In the genomic region with DNA sequence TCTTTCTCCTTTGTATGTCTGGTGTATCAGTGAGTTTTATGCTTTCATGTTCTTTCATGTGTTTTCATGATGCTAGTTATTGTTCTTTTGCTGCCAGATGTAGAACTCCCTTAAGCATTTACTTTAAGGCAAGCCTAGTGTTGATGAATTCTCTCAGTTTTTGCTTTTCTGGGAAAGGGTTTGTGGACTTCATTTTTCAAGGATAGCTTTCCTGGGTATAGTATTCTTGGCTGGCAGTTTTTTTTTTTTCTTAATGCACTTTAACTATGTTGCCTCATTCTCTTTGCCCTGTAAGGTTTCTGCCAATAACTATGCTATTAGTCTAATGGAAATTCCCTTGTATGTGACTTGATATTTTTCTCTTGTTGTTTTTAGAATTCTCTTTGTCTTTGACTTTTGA, we compare ENCODE assay signal across 23 cellular contexts.
"Had no signal": no experiment of that assay in that cellular context is flagged by ENCODE, and none has a peak within 500 bp of the region (broad histone marks: within the 10 kb centered on the region; RNA-seq: fewer than 3 reads in every experiment).

No MANE protein-coding gene starts in this region.

- DNase-seq: colonic mucosa; cortex of kidney; dermis blood vessel endothelial cell; dorsolateral prefrontal cortex; effector CD4-positive, alpha-beta T cell; effector CD8-positive, alpha-beta T cell; effector memory CD4-positive, alpha-beta T cell; effector memory CD8-positive, alpha-beta T cell; endodermal cell; erythroblast; esophagus squamous epithelium; foreskin fibroblast; foreskin keratinocyte; foreskin melanocyte; gastrocnemius medialis; glutamatergic neuron; head of caudate nucleus; heart left ventricle; heart right ventricle had no signal

- H3K4me3 ChIP-seq: colonic mucosa, coronary artery, dorsolateral prefrontal cortex, esophagus muscularis mucosa, esophagus squamous epithelium, gastrocnemius medialis, gastroesophageal sphincter, heart left ventricle, heart right ventricle had no signal

- H3K4me1 ChIP-seq: colonic mucosa, esophagus squamous epithelium had no signal

- H3K9me3 ChIP-seq: colonic mucosa had no signal

- H3K36me3 ChIP-seq: colonic mucosa, esophagus muscularis mucosa, esophagus squamous epithelium, gastrocnemius medialis, gastroesophageal sphincter, heart left ventricle, heart right ventricle had no signal

- H3K27ac ChIP-seq: colonic mucosa, coronary artery, dorsolateral prefrontal cortex, epithelial cell of prostate, esophagus muscularis mucosa, esophagus squamous epithelium, foreskin keratinocyte, gastrocnemius medialis, gastroesophageal sphincter, heart left ventricle, heart right ventricle had no signal
